In genomic region chr1:223394242-223394641, GRCh38 we compare ENCODE assay signal across 24 cellular contexts. TPM values are rescaled to one million over a fixed set of nuclear protein-coding genes. Genes with fewer than 3 reads are reported as not detected.
"Had no signal": no experiment of that assay in that cellular context is flagged by ENCODE, and none has a peak within 500 bp of the region (broad histone marks: within the 10 kb centered on the region; RNA-seq: fewer than 3 reads in every experiment).

No MANE protein-coding gene starts in this region.

- H3K4me1 ChIP-seq: gastrocnemius medialis, tibial nerve had no signal

- DNase-seq: activated CD4-positive, alpha-beta T cell treated with anti-CD3 and anti-CD28 coated beads for 1 hour; activated gamma-delta T cell treated with Interleukin-2 at 50 U/mL for 16 hours; activated T-cell treated with anti-CD3 and anti-CD28 coated beads, Interleukin-2, amount 50 U/mL, for 1 hour; caudate nucleus; effector memory CD4-positive, alpha-beta T cell; esophagus squamous epithelium; gastrocnemius medialis; hippocampal formation; islet precursor cell; left cardiac atrium; midbrain; nephron progenitor cell; nucleus accumbens; small intestine; stimulated activated CD4-positive, alpha-beta T cell treated with anti-CD3 and anti-CD28 coated beads, Interleukin-15, amount 100 ng/mL, for 24 hours; WERI-Rb-1 had no signal

- H3K9me3 ChIP-seq: gastrocnemius medialis, stomach had no signal

- H3K27ac ChIP-seq: gastrocnemius medialis, stomach, suprapubic skin, tibial nerve, WERI-Rb-1 had no signal

- H3K36me3 ChIP-seq: esophagus squamous epithelium, gastrocnemius medialis, stomach, suprapubic skin, tibial nerve, WERI-Rb-1 had no signal

- FAIRE-seq: small intestine, TTC549, urothelium cell line had no signal

- ATAC-seq: gastrocnemius medialis, sciatic nerve had no signal

RNA-seq across cellular contexts. Expression of gene CCDC185, which starts 1.0 kb away (rescaled TPM):
- total RNA-seq: dermis microvascular lymphatic vessel endothelial cell, gastrocnemius medialis, liver, sciatic nerve, stomach, suprapubic skin, tibial nerve had no signal
- polyA plus RNA-seq: liver, small intestine, stomach had no signal

RNA-seq across cellular contexts. Expression of gene SUSD4, which starts 30.3 kb away (rescaled TPM):
- total RNA-seq: sciatic nerve, tibial nerve had no signal
